Comparison of ENCODE assay signal across 13 cellular contexts in genomic region chr1:33098371-33098770, GRCh38. TPM values are rescaled to one million over a fixed set of nuclear protein-coding genes. Genes with fewer than 3 reads are reported as not detected.
DNase-seq lines count a peak whose midpoint lies in the region; ATAC-seq and TF ChIP-seq lines count a peak whose summit lies in the region.
"Had no signal": no experiment of that assay in that cellular context is flagged by ENCODE, and none has a peak within 500 bp of the region (broad histone marks: within the 10 kb centered on the region; RNA-seq: fewer than 3 reads in every experiment).

No MANE protein-coding gene starts in this region.

- CTCF ChIA-PET in activated CD4-positive, alpha-beta memory T cell treated with anti-CD3 and anti-CD28 coated beads, Interleukin-2, amount 10 ng/mL, durations not matched to agents 7 days and 5 days (lab: Charles Lee): interaction anchor here (1.4 to 10.2 kb wide), 4 partner anchors 9 to 373 kb away, joined by 3 to 94 read pairs (median 20); no protein-coding TSS in a partner anchor

- no peaks in the 10 kb centered on the region for H3K9me3 Mint-ChIP-seq in CD4-positive, CD25-positive, alpha-beta regulatory T cell
- no peaks in the 10 kb centered on the region for H3K9me3 Mint-ChIP-seq in activated CD4-positive, alpha-beta memory T cell treated with anti-CD3 and anti-CD28 coated beads, Interleukin-2, amount 10 ng/mL, durations not matched to agents 7 days and 5 days
- no peaks in the 10 kb centered on the region for H3K9me3 Mint-ChIP-seq in immature natural killer cell
- H3K9me3 Mint-ChIP-seq: nephron progenitor cell had no signal

- peak in 1 of 3 donors; percentile 40 for DNase-seq in CD4-positive, CD25-positive, alpha-beta regulatory T cell
- no peak for DNase-seq in activated CD4-positive, alpha-beta memory T cell treated with anti-CD3 and anti-CD28 coated beads, Interleukin-2, amount 10 ng/mL, durations not matched to agents 7 days and 5 days
- DNase-seq in immature natural killer cell (peak; percentile 37 to 53 (median 42)), superior temporal gyrus (ENCODE audit: extremely low spot score) (no peak), NOMO-1 treated with DMSO at 0.1 percent for 48 hours (lab: John Stamatoyannopoulos, UW; ENCODE audit: unreplicated experiment) (no peak), NCI-H2107 (lab: John Stamatoyannopoulos, UW) (no peak), left lung (no peak)
- DNase-seq: colonic mucosa; NCI-H1436; nephron progenitor cell; stimulated activated CD4-positive, alpha-beta T cell treated with anti-CD3 and anti-CD28 coated beads, Interleukin-4, amount 100 ng/mL, for 4 hours; thyroid gland had no signal

- H3K27me3 ChIP-seq in CD4-positive, CD25-positive, alpha-beta regulatory T cell (ENCODE audit: control insufficient read depth, insufficient read depth, low read length): no peaks in the 10 kb centered on the region
- H3K27me3 ChIP-seq in left lung: no peaks in the 10 kb centered on the region
- H3K27me3 ChIP-seq: colonic mucosa, thyroid gland had no signal

- H3K4me1 ChIP-seq in CD4-positive, CD25-positive, alpha-beta regulatory T cell (ENCODE audit: control insufficient read depth, insufficient read depth, low read length, poor library complexity, severe bottlenecking): peaks cover 19% of the 10 kb centered on the region
- H3K4me1 ChIP-seq in left lung: peaks cover 6 to 11% of the 10 kb centered on the region in 2 donors
- H3K4me1 ChIP-seq: colonic mucosa, thyroid gland had no signal

- H3K4me1 Mint-ChIP-seq in CD4-positive, CD25-positive, alpha-beta regulatory T cell: peaks cover 5 to 38% (median 17%) of the 10 kb centered on the region in 4 donors
- H3K4me1 Mint-ChIP-seq in activated CD4-positive, alpha-beta memory T cell treated with anti-CD3 and anti-CD28 coated beads, Interleukin-2, amount 10 ng/mL, durations not matched to agents 7 days and 5 days: peaks cover 67% of the 10 kb centered on the region
- peaks cover 76 to 82% of the 10 kb centered on the region in 2 donors for H3K4me1 Mint-ChIP-seq in immature natural killer cell

- no peak for TF ChIP-seq CTCF in left lung (IDR thresholded peaks at IDR 0.05)

- H3K4me3 ChIP-seq in CD4-positive, CD25-positive, alpha-beta regulatory T cell (ENCODE audit: low read depth, low read length): peak overlapping the region; percentile 4
- H3K4me3 ChIP-seq in left lung: no peak overlapping the region
- H3K4me3 ChIP-seq: colonic mucosa, thyroid gland had no signal

- H3K4me3 Mint-ChIP-seq in CD4-positive, CD25-positive, alpha-beta regulatory T cell: no peak overlapping the region
- H3K4me3 Mint-ChIP-seq in activated CD4-positive, alpha-beta memory T cell treated with anti-CD3 and anti-CD28 coated beads, Interleukin-2, amount 10 ng/mL, durations not matched to agents 7 days and 5 days: peak overlapping the region; percentile 62
- peak overlapping the region; percentile 84 to 94 (median 88) for H3K4me3 Mint-ChIP-seq in immature natural killer cell
- H3K4me3 Mint-ChIP-seq: nephron progenitor cell had no signal

- no peaks in the 10 kb centered on the region for H3K36me3 ChIP-seq in CD4-positive, CD25-positive, alpha-beta regulatory T cell (ENCODE audit: control insufficient read depth, insufficient read depth, low read length)
- peaks cover 3% of the 10 kb centered on the region; the same call in 1 of the 2 replicates for H3K36me3 ChIP-seq in KOPT-K1 (ENCODE audit: insufficient read depth, low read length)
- H3K36me3 ChIP-seq in left lung: no peaks in the 10 kb centered on the region
- H3K36me3 ChIP-seq: colonic mucosa, thyroid gland had no signal

- H3K27me3 Mint-ChIP-seq in CD4-positive, CD25-positive, alpha-beta regulatory T cell: peaks cover 5% of the 10 kb centered on the region
- no peaks in the 10 kb centered on the region for H3K27me3 Mint-ChIP-seq in activated CD4-positive, alpha-beta memory T cell treated with anti-CD3 and anti-CD28 coated beads, Interleukin-2, amount 10 ng/mL, durations not matched to agents 7 days and 5 days
- peaks cover 0 to 4% (median 4%) of the 10 kb centered on the region in 3 donors for H3K27me3 Mint-ChIP-seq in immature natural killer cell (ENCODE audit: low read depth in 3 of 3)

- ATAC-seq in CD4-positive, CD25-positive, alpha-beta regulatory T cell (ENCODE audit: low read depth in 2 of 2): no peak
- no peak for ATAC-seq in left lung

- intact Hi-C loops in left lung (cut with DNase I): no loop called here

- H3K27ac ChIP-seq in CD4-positive, CD25-positive, alpha-beta regulatory T cell (ENCODE audit: insufficient read depth, low read length, poor library complexity, severe bottlenecking): no peak overlapping the region
- H3K27ac ChIP-seq in KOPT-K1 (ENCODE audit: low read depth, low read length, poor library complexity, severe bottlenecking): peak overlapping the region; percentile 99
- no peak overlapping the region for H3K27ac ChIP-seq in left lung
- H3K27ac ChIP-seq: colonic mucosa, thyroid gland had no signal

- POLR2A ChIA-PET in activated CD4-positive, alpha-beta memory T cell treated with anti-CD3 and anti-CD28 coated beads, Interleukin-2, amount 10 ng/mL, durations not matched to agents 7 days and 5 days (lab: Charles Lee): interaction anchor here (0.8 to 3.4 kb wide), 7 partner anchors 10 to 280 kb away, joined by 3 to 58 read pairs (median 5); partner anchors contain the start of genes S100PBP and TRIM62

- H3K36me3 Mint-ChIP-seq in CD4-positive, CD25-positive, alpha-beta regulatory T cell: no peaks in the 10 kb centered on the region
- H3K36me3 Mint-ChIP-seq in activated CD4-positive, alpha-beta memory T cell treated with anti-CD3 and anti-CD28 coated beads, Interleukin-2, amount 10 ng/mL, durations not matched to agents 7 days and 5 days (ENCODE audit: low read depth): peaks cover 7% of the 10 kb centered on the region
- peaks cover 0 to 11% (median 0%) of the 10 kb centered on the region in 3 donors for H3K36me3 Mint-ChIP-seq in immature natural killer cell

- no peaks in the 10 kb centered on the region for H3K9me3 ChIP-seq in CD4-positive, CD25-positive, alpha-beta regulatory T cell (ENCODE audit: control insufficient read depth in 2 of 2, low read length in 2 of 2)
- no peaks in the 10 kb centered on the region for H3K9me3 ChIP-seq in KOPT-K1 (ENCODE audit: insufficient read depth, low read length, poor library complexity, severe bottlenecking)
- no peaks in the 10 kb centered on the region for H3K9me3 ChIP-seq in left lung
- H3K9me3 ChIP-seq: colonic mucosa, thyroid gland had no signal

- H3K27ac Mint-ChIP-seq in CD4-positive, CD25-positive, alpha-beta regulatory T cell: peak overlapping the region; percentile 31 to 99 (median 95)
- H3K27ac Mint-ChIP-seq in activated CD4-positive, alpha-beta memory T cell treated with anti-CD3 and anti-CD28 coated beads, Interleukin-2, amount 10 ng/mL, durations not matched to agents 7 days and 5 days: peak overlapping the region; percentile 98
- H3K27ac Mint-ChIP-seq in immature natural killer cell: peak overlapping the region; percentile 97 to 99 (median 98)
- H3K27ac Mint-ChIP-seq: nephron progenitor cell had no signal

RNA-seq across cellular contexts. Expression of gene AZIN2, which starts 17.4 kb away (rescaled TPM):
- 1.5 TPM for total RNA-seq in CD4-positive, CD25-positive, alpha-beta regulatory T cell
- 1 to 10 TPM in 2 of 4 donors, under 1 TPM in 1, not detected in 1; 0.69 to 1.9 (median 1.2) TPM for polyA plus RNA-seq in CD4-positive, CD25-positive, alpha-beta regulatory T cell
- total RNA-seq in activated CD4-positive, alpha-beta memory T cell treated with anti-CD3 and anti-CD28 coated beads, Interleukin-2, amount 10 ng/mL, durations not matched to agents 7 days and 5 days: 1 to 10 TPM; 3.9 to 4.5 TPM
- polyA plus RNA-seq in immature natural killer cell: 1 to 10 TPM; 1.6 to 2.9 (median 1.8) TPM
- total RNA-seq in left lung: 1 to 10 TPM; 2.3 to 5.1 TPM

Comparison
In these comparisons a context has a peak if more than half of its experiments do, and no peak if none do; other contexts are left out.
1. DNase-seq: peak in immature natural killer cell (3 of 3); none in activated CD4-positive, alpha-beta memory T cell treated with anti-CD3 and anti-CD28 coated beads, Interleukin-2, amount 10 ng/mL, durations not matched to agents 7 days and 5 days (single experiment), superior temporal gyrus (single experiment), NOMO-1 treated with DMSO at 0.1 percent for 48 hours (single experiment), NCI-H2107 (single experiment) and left lung (0 of 2).
2. H3K4me3 Mint-ChIP-seq: peak in activated CD4-positive, alpha-beta memory T cell treated with anti-CD3 and anti-CD28 coated beads, Interleukin-2, amount 10 ng/mL, durations not matched to agents 7 days and 5 days (single experiment) and immature natural killer cell (5 of 5); none in CD4-positive, CD25-positive, alpha-beta regulatory T cell (0 of 4).
3. Peak in every context shown above with its lines, with median percentiles within 50 percentile points of each other: H3K27ac Mint-ChIP-seq.